In the genomic region with DNA sequence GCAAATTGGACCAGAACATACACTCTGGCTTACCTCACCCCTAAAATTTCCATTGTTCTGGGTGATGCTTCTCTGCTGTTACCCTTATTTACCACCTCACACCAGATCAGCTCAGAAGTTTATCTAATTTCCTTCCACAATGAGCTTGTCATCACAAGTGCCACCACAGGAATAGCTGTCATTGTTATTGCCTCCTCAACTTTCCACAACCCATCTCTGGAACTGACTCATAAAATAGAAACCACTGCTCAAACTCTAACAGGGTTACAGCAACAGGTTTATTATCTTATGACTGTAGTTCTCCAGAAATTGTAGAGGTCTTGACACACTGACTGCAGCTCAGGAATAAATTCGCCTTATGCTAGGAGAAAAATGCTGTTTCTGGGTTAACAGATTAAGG, we compare ENCODE assay signal across 20 cellular contexts.
"Had no signal": no experiment of that assay in that cellular context is flagged by ENCODE, and none has a peak within 500 bp of the region (broad histone marks: within the 10 kb centered on the region; RNA-seq: fewer than 3 reads in every experiment).

No MANE protein-coding gene starts in this region.

- H3K9me3 ChIP-seq: pancreas, thyroid gland had no signal

- H3K36me3 Mint-ChIP-seq: type B pancreatic cell had no signal

- ATAC-seq: foreskin keratinocyte; left cardiac atrium; pancreas; right cardiac atrium; stimulated activated naive B cell treated with anti-CD40 and anti-IgM and Interleukin-4, amounts not matched to agents 10 μg/mL and 1 μg/mL and 100 μg/mL, for 72 hours had no signal

- H3K4me3 Mint-ChIP-seq: dendritic cell treated with granulocyte-macrophage colony-stimulating factor and Interleukin-4, amounts not matched to agents 40 ng/mL and 50 ng/mL, for 4 days; nephron; stimulated activated naive B cell treated with anti-CD40 and anti-IgM and Interleukin-4, amounts not matched to agents 10 μg/mL and 1 μg/mL and 100 μg/mL, for 72 hours; type B pancreatic cell had no signal

- H3K4me1 Mint-ChIP-seq: naive B cell; nephron; stimulated activated naive B cell treated with anti-CD40 and anti-IgM and Interleukin-4, amounts not matched to agents 10 μg/mL and 1 μg/mL and 100 μg/mL, for 72 hours had no signal

- H3K27me3 ChIP-seq: foreskin keratinocyte, pancreas, suprapubic skin, thyroid gland had no signal

- H3K4me3 ChIP-seq: left ventricle myocardium inferior, lung, pancreas, suprapubic skin, thyroid gland had no signal

- DNase-seq: erythroblast; foreskin keratinocyte; kidney; left cardiac atrium; left ventricle myocardium inferior; mesenchymal stem cell; midbrain; naive B cell; occipital lobe; pancreas; right cardiac atrium; stimulated activated CD4-positive, alpha-beta T cell treated with anti-CD3 and anti-CD28 coated beads, Interleukin-4, amount 100 ng/mL, for 1 hour; stimulated activated naive B cell treated with anti-CD40 and anti-IgM and Interleukin-4, amounts not matched to agents 10 μg/mL and 1 μg/mL and 100 μg/mL, for 72 hours; thyroid gland had no signal

- H3K27ac ChIP-seq: foreskin keratinocyte, left ventricle myocardium inferior, pancreas, suprapubic skin, thyroid gland had no signal

- H3K27ac Mint-ChIP-seq: dendritic cell treated with granulocyte-macrophage colony-stimulating factor and Interleukin-4, amounts not matched to agents 40 ng/mL and 50 ng/mL, for 4 days; naive B cell; nephron; progenitor cell of endocrine pancreas; stimulated activated naive B cell treated with anti-CD40 and anti-IgM and Interleukin-4, amounts not matched to agents 10 μg/mL and 1 μg/mL and 100 μg/mL, for 72 hours; type B pancreatic cell had no signal

- H3K27me3 Mint-ChIP-seq: dendritic cell treated with granulocyte-macrophage colony-stimulating factor and Interleukin-4, amounts not matched to agents 40 ng/mL and 50 ng/mL, for 4 days; naive B cell; progenitor cell of endocrine pancreas; stimulated activated naive B cell treated with anti-CD40 and anti-IgM and Interleukin-4, amounts not matched to agents 10 μg/mL and 1 μg/mL and 100 μg/mL, for 72 hours; type B pancreatic cell had no signal

- H3K36me3 ChIP-seq: pancreas, suprapubic skin, thyroid gland had no signal

- H3K4me1 ChIP-seq: foreskin keratinocyte, left ventricle myocardium inferior, pancreas, suprapubic skin, thyroid gland had no signal
